29 cellular contexts compared by ENCODE assay signal in genomic region chr4:78748361-78748760, GRCh38. TPM values are rescaled to one million over a fixed set of nuclear protein-coding genes. Genes with fewer than 3 reads are reported as not detected.
DNase-seq lines count a peak whose midpoint lies in the region; ATAC-seq, FAIRE-seq and TF ChIP-seq lines count a peak whose summit lies in the region.
"Had no signal": no experiment of that assay in that cellular context is flagged by ENCODE, and none has a peak within 500 bp of the region (broad histone marks: within the 10 kb centered on the region; RNA-seq: fewer than 3 reads in every experiment).

No MANE protein-coding gene starts in this region.

- dilution Hi-C loops in mammary epithelial cell (cut with HindIII; ENCODE audit: low sequenced_read_pairs), result no loop called here

- WGBS in mammary epithelial cell (ENCODE audit: low coverage, missing lambda C conversion rate), result 82% methylated on average over 2 of the region's 2 CpGs

- H3K4me2 ChIP-seq in mammary epithelial cell (ENCODE audit: insufficient read depth, low read depth, low read length) (no peak overlapping the region), OCI-LY1 (ENCODE audit: low read length) (no peak overlapping the region), fibroblast of lung (ENCODE audit: extremely low read depth, insufficient read depth, low read length) (no peak overlapping the region)

- no TSS peak for BruUV-seq in mammary epithelial cell (replicated peaks; lab: Mats Ljungman, UMichigan)

- no peaks in the 10 kb centered on the region for H3K79me2 ChIP-seq in mammary epithelial cell (ENCODE audit: insufficient read depth, low read length)
- no peaks in the 10 kb centered on the region for H3K79me2 ChIP-seq in OCI-LY1 (ENCODE audit: insufficient read depth, low read length)
- no peaks in the 10 kb centered on the region for H3K79me2 ChIP-seq in fibroblast of lung (ENCODE audit: control insufficient read depth, insufficient read depth, low read length)

- H3K9me3 ChIP-seq in mammary epithelial cell (replicated peaks; ENCODE audit: insufficient read depth, low read length) (no peaks in the 10 kb centered on the region), breast epithelium (no peaks in the 10 kb centered on the region), OCI-LY1 (ENCODE audit: low read length) (no peaks in the 10 kb centered on the region), fibroblast of lung (ENCODE audit: control insufficient read depth, insufficient read depth, low read depth, low read length) (no peaks in the 10 kb centered on the region)
- H3K9me3 ChIP-seq: adrenal gland, Peyer's patch, transverse colon had no signal

- H3K36me3 ChIP-seq in mammary epithelial cell (ENCODE audit: insufficient read depth, low read length) (no peaks in the 10 kb centered on the region), breast epithelium (no peaks in the 10 kb centered on the region), OCI-LY1 (ENCODE audit: insufficient read depth, low read length) (no peaks in the 10 kb centered on the region), fibroblast of lung (ENCODE audit: control insufficient read depth, insufficient read depth, low read length) (no peaks in the 10 kb centered on the region)
- H3K36me3 ChIP-seq: adrenal gland, Peyer's patch, transverse colon had no signal

- in situ Hi-C loops in mammary epithelial cell (cut with MboI; ENCODE audit: low sequenced_read_pairs in 2 of 2), result no loop called here

- no peaks in the 10 kb centered on the region for H3F3A ChIP-seq in OCI-LY1 (ENCODE audit: insufficient read depth, low read length)

- intact Hi-C loops in mammary epithelial cell (cut with micrococcal nuclease), result no loop called here
- intact Hi-C loops in breast epithelium (cut with DNase I; ENCODE audit: low total_unique reads), result no loop called here

- H3K27ac ChIP-seq in mammary epithelial cell (ENCODE audit: insufficient read depth, low read depth, low read length) (no peak overlapping the region), breast epithelium (no peak overlapping the region), OCI-LY1 (ENCODE audit: low read depth, low read length, poor library complexity, severe bottlenecking) (peak overlapping the region; percentile 21), fibroblast of lung (ENCODE audit: insufficient read depth, low read length) (peak overlapping the region; percentile 10)
- H3K27ac ChIP-seq: 22Rv1, adrenal gland, Peyer's patch, transverse colon had no signal

- H3K4me3 ChIP-seq in mammary epithelial cell (replicated peaks in 1 of 3; ENCODE audit: insufficient read depth in 1 of 3, low read depth in 2 of 3, low read length in 3 of 3) (no peak overlapping the region), breast epithelium (no peak overlapping the region), OCI-LY1 (ENCODE audit: low read depth, low read length, poor library complexity, severe bottlenecking) (no peak overlapping the region), fibroblast of lung (replicated peaks in 1 of 4; ENCODE audit: control extremely low read depth in 1 of 4, insufficient read depth in 1 of 4, low read depth in 3 of 4, low read length in 4 of 4) (no peak overlapping the region)
- H3K4me3 ChIP-seq: adrenal gland, GM12878, Peyer's patch, transverse colon had no signal

- H3K27me3 ChIP-seq in mammary epithelial cell (ENCODE audit: insufficient read depth, low read length) (no peaks in the 10 kb centered on the region), breast epithelium (no peaks in the 10 kb centered on the region), OCI-LY1 (ENCODE audit: insufficient read depth, low read length) (no peaks in the 10 kb centered on the region), fibroblast of lung (ENCODE audit: control insufficient read depth, insufficient read depth, low read length) (no peaks in the 10 kb centered on the region)
- H3K27me3 ChIP-seq: adrenal gland, Peyer's patch, transverse colon had no signal

- no peak for ATAC-seq in HG02981 (IDR thresholded peaks at IDR 0.05; ENCODE audit: unreplicated experiment)
- ATAC-seq: activated T-helper 17 cell treated with anti-CD3 and anti-CD28 coated beads, Interleukin-2, amount 50 U/mL, for 72 hours; left colon; stimulated activated effector memory CD8-positive, alpha-beta T cell treated with anti-CD3 and anti-CD28 coated beads, Interleukin-12 subunit alpha, Interleukin-12 subunit beta, amount 100 ng/mL, for 72 hours had no signal

- H3K4me1 ChIP-seq in mammary epithelial cell (ENCODE audit: insufficient read depth, low read length), result no peaks in the 10 kb centered on the region
- H3K4me1 ChIP-seq in breast epithelium, result no peaks in the 10 kb centered on the region
- peaks cover 42% of the 10 kb centered on the region for H3K4me1 ChIP-seq in OCI-LY1 (ENCODE audit: insufficient read depth, low read length, severe bottlenecking)
- peaks cover 6% of the 10 kb centered on the region for H3K4me1 ChIP-seq in fibroblast of lung (ENCODE audit: control insufficient read depth, extremely low read depth, insufficient read depth, low read length)

- no peaks in the 10 kb centered on the region for H3K9me2 ChIP-seq in OCI-LY1 (ENCODE audit: low read depth, low read length)

- DNase-seq in mammary epithelial cell (peak; percentile 7), breast epithelium (ENCODE audit: low spot score in 2 of 2) (no peak), fibroblast of lung (ENCODE audit: low read depth in 2 of 2) (peak in 1 of 2 donors; percentile 29), NCI-H1092 (lab: John Stamatoyannopoulos, UW) (no peak), frontal cortex (ENCODE audit: low spot score in 2 of 2) (no peak)
- no peak for DNase-seq in effector CD8-positive, alpha-beta T cell (lab: John Stamatoyannopoulos, UW)
- DNase-seq: activated CD4-positive, alpha-beta T cell treated with anti-CD3 and anti-CD28 coated beads for 48 hours; activated naive CD4-positive, alpha-beta T cell treated with anti-CD3 and anti-CD28 coated beads, Interleukin-2, amount 10 ng/mL, durations not matched to agents 7 days and 5 days; adrenal gland; Calu3; DMS79 treated with DMSO at 0.1 percent for 48 hours; hypothalamus; KBM-7; left colon; NCI-H1105 treated with DMSO at 0.1 percent for 48 hours; NCI-H187 treated with DMSO at 0.1 percent for 48 hours; NCI-H2171; NCI-H524; Peyer's patch; SIG-M5; SW 1271; transverse colon had no signal

- TF ChIP-seq CTCF in mammary epithelial cell (conservative IDR thresholded peaks at IDR 0.05 in 1 of 2, IDR thresholded peaks at IDR 0.05 in 1 of 2; ENCODE audit: extremely low read depth in 1 of 2, insufficient read depth in 1 of 2, low read depth in 1 of 2, low read length in 2 of 2) (peak; percentile 6 to 10), breast epithelium (IDR thresholded peaks at IDR 0.05) (no peak), OCI-LY1 (IDR thresholded peaks at IDR 0.05; ENCODE audit: low read length) (peak; percentile 17; the same call in 1 of the 2 replicates), fibroblast of lung (conservative IDR thresholded peaks at IDR 0.05 in 1 of 2, IDR thresholded peaks at IDR 0.05 in 1 of 2; ENCODE audit: low read depth in 1 of 2, low read length in 2 of 2) (no peak)

- H2AFZ ChIP-seq in mammary epithelial cell (ENCODE audit: low read depth, low read length) (no peak overlapping the region), OCI-LY1 (ENCODE audit: low read length) (no peak overlapping the region), fibroblast of lung (ENCODE audit: low read length) (no peak overlapping the region)

- no peak for TF ChIP-seq POLR2A in breast epithelium (IDR thresholded peaks at IDR 0.05)

- CTCF ChIA-PET in mammary epithelial cell (lab: Charles Lee; ENCODE audit: low non-redundant PET), result no interaction called here

- H3K9ac ChIP-seq in mammary epithelial cell (ENCODE audit: insufficient read depth, low read length), result no peak overlapping the region
- no peak overlapping the region for H3K9ac ChIP-seq in OCI-LY1 (ENCODE audit: low read length)
- H3K9ac ChIP-seq in fibroblast of lung (ENCODE audit: insufficient read depth, low read length), result no peak overlapping the region

- H4K20me1 ChIP-seq in mammary epithelial cell (ENCODE audit: insufficient read depth, low read length) (no peaks in the 10 kb centered on the region), OCI-LY1 (ENCODE audit: insufficient read depth, low read length) (no peaks in the 10 kb centered on the region), fibroblast of lung (ENCODE audit: control insufficient read depth, extremely low read depth, insufficient read depth, low read length) (no peaks in the 10 kb centered on the region)

- FAIRE-seq in frontal cortex (lab: Jason Lieb, UNC), result no peak
- FAIRE-seq: endothelial cell of umbilical vein, GM12878 had no signal

RNA-seq across cellular contexts. Expression of gene BMP2K, which starts 27.8 kb away (rescaled TPM):
- total RNA-seq in mammary epithelial cell, result 10 to 100 TPM; 38.0 to 65.3 TPM
- polyA plus RNA-seq in mammary epithelial cell, result 22.2 TPM
- polyA minus RNA-seq in mammary epithelial cell, result 26.8 TPM
- total RNA-seq in breast epithelium, result 100 to 1,000 TPM in 1 of 3 donors, 10 to 100 TPM in 2; 42.3 to 134 (median 42.4) TPM
- total RNA-seq in fibroblast of lung, result 54.8 and 62.7 TPM in 2 replicates
- 75.1 and 126 TPM in 2 replicates for polyA plus RNA-seq in fibroblast of lung
- polyA plus RNA-seq in fibroblast of lung (2012), result 32.3 and 54.7 TPM in 2 replicates
- polyA minus RNA-seq in fibroblast of lung (ENCODE audit: low replicate concordance), result 24.2 and 28.7 TPM in 2 replicates
- total RNA-seq in frontal cortex, result 44.8 TPM

Comparison
In these comparisons a context has a peak if more than half of its experiments do, and no peak if none do; other contexts are left out.
1. CTCF ChIP-seq: peak in mammary epithelial cell (2 of 2) and OCI-LY1 (single experiment); none in breast epithelium (0 of 3) and fibroblast of lung (0 of 2).
2. H3K27ac ChIP-seq: peak in OCI-LY1 (single experiment) and fibroblast of lung (single experiment); none in mammary epithelial cell (single experiment) and breast epithelium (0 of 2).